ENCODE assay signal across 26 cellular contexts in the genomic region with DNA sequence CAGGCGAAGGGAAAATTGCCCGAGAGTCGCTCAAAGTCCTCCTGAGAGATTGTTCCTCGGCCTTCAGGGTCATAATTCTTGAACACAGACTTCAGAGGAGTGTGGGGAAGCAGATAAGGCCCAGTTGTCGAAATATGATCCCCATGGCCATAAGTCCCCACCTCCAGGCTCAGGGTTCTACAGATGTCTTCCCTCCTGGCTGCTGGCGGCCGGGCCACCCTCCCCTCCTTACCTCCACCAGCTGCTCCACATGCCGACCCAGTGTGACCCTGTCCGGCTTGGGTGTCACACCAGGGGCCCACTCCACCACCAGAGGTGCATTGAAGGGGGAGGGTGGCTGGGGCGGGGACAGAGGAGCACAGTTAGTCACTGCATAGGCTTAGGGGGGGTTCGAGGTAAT. TPM values are rescaled to one million over a fixed set of nuclear protein-coding genes. Genes with fewer than 3 reads are reported as not detected.
"Had no signal": no experiment of that assay in that cellular context is flagged by ENCODE, and none has a peak within 500 bp of the region (broad histone marks: within the 10 kb centered on the region; RNA-seq: fewer than 3 reads in every experiment).

No MANE protein-coding gene starts in this region.

- H3K27ac ChIP-seq: foreskin keratinocyte, heart left ventricle, left lung, ovary, skin epidermis, thoracic aorta had no signal

- H3K36me3 ChIP-seq: ovary, thoracic aorta had no signal

- DNase-seq: activated B cell treated with CpG ODN at 0.5 μM for 24 hours; activated CD4-positive, alpha-beta T cell treated with anti-CD3 and anti-CD28 coated beads for 36 hours; activated CD8-positive, alpha-beta memory T cell treated with anti-CD3 and anti-CD28 coated beads, Interleukin-2, amount 10 ng/mL, durations not matched to agents 7 days and 5 days; activated CD8-positive, alpha-beta T cell treated with anti-CD3 and anti-CD28 coated beads, Interleukin-2, amount 10 ng/mL, durations not matched to agents 7 days and 5 days; activated T-cell treated with anti-CD3 and anti-CD28 coated beads, Interleukin-2, amount 50 U/mL, for 48 hours; endodermal cell; foreskin keratinocyte; heart left ventricle; kidney glomerular epithelial cell; left lung; mesendoderm; mucosa of descending colon; ovary; stimulated activated CD4-positive, alpha-beta T cell treated with anti-CD3 and anti-CD28 coated beads, Interleukin-12 subunit alpha, Interleukin-12 subunit beta, amount 100 ng/mL, for 4 hours; stimulated activated CD4-positive, alpha-beta T cell treated with anti-CD3 and anti-CD28 coated beads, Interleukin-4, amount 100 ng/mL, for 1 hour; T-helper 1 cell; trophoblast cell had no signal

- H3K4me1 ChIP-seq: foreskin keratinocyte had no signal

- H3K4me3 ChIP-seq: heart left ventricle, left lung, lung, mucosa of descending colon, ovary, skin epidermis, thoracic aorta had no signal

- H3K27me3 ChIP-seq: ovary had no signal

- ATAC-seq: activated CD4-positive, alpha-beta T cell treated with anti-CD3 and anti-CD28 coated beads for 36 hours; activated CD8-positive, alpha-beta memory T cell treated with anti-CD3 and anti-CD28 coated beads, Interleukin-2, amount 10 ng/mL, durations not matched to agents 7 days and 5 days; activated CD8-positive, alpha-beta T cell treated with anti-CD3 and anti-CD28 coated beads, Interleukin-2, amount 10 ng/mL, durations not matched to agents 7 days and 5 days; esophagus mucosa; foreskin keratinocyte; heart left ventricle; left lung; mucosa of descending colon; sciatic nerve had no signal

- H3K9me3 ChIP-seq: heart left ventricle, left lung, mucosa of descending colon, ovary, thoracic aorta had no signal

RNA-seq across cellular contexts. Expression of a gene that starts 13.1 kb away (rescaled TPM):
- total RNA-seq: bronchial epithelial cell, foreskin keratinocyte, progenitor cell of endocrine pancreas, renal cortical epithelial cell had no signal
- polyA plus RNA-seq: foreskin keratinocyte had no signal

RNA-seq across cellular contexts. Expression of a gene that starts 25.1 kb away (rescaled TPM):
- total RNA-seq: activated CD8-positive, alpha-beta memory T cell treated with anti-CD3 and anti-CD28 coated beads, Interleukin-2, amount 10 ng/mL, durations not matched to agents 7 days and 5 days; activated CD8-positive, alpha-beta T cell treated with anti-CD3 and anti-CD28 coated beads, Interleukin-2, amount 10 ng/mL, durations not matched to agents 7 days and 5 days; esophagus mucosa; subcutaneous adipose tissue had no signal
